8 cellular contexts compared by ENCODE assay signal in genomic region chr16:8797364-8798173, GRCh38. TPM values are rescaled to one million over a fixed set of nuclear protein-coding genes. Genes with fewer than 3 reads are reported as not detected.
A peak's percentile ranks its signal among the peaks of the same experiment; 100 is the strongest.
DNase-seq lines count a peak whose midpoint lies in the region; ATAC-seq, FAIRE-seq and TF ChIP-seq lines count a peak whose summit lies in the region.

Gene PMM2, plus strand, starts transcription at chr16:8797839. Its CDS starts 44 bp downstream, at chr16:8797883.
Gene TMEM186, minus strand, starts transcription at chr16:8797639. Its CDS starts 25 bp downstream, at chr16:8797614.

- no peak for FAIRE-seq in bronchial epithelial cell (lab: Jason Lieb, UNC)
- FAIRE-seq in small intestine (lab: Jason Lieb, UNC), result no peak

- in situ Hi-C loops in GM18951 (cut with MboI; ENCODE audit: low sequenced_read_pairs, unreplicated experiment), result loop anchor here (25.0 kb wide), 1 partner anchor 235 kb away; no protein-coding TSS in a partner anchor

- peak within 1 kb of the TSS; percentile 85 to 93 for H3K27ac ChIP-seq in small intestine (ENCODE audit: low read depth in 1 of 2, low read length in 1 of 2)

- H3K36me3 ChIP-seq in bronchial epithelial cell (ENCODE audit: control insufficient read depth, insufficient read depth, low read length), result peaks cover 6% of the 10 kb centered on the region
- peaks cover 5% of the 10 kb centered on the region in 2 donors for H3K36me3 ChIP-seq in small intestine (ENCODE audit: control insufficient read depth in 2 of 2, insufficient read depth in 2 of 2, low read length in 2 of 2)

- H3K4me3 ChIP-seq in WI38 (ENCODE audit: low read depth, low read length) (peak within 1 kb of the TSS; percentile 100), bronchial epithelial cell (ENCODE audit: low read depth, low read length) (peak within 1 kb of the TSS; percentile 78), small intestine (ENCODE audit: low read depth in 1 of 2, low read length in 2 of 2) (peak within 1 kb of the TSS; percentile 83 to 88)

- no peaks in the 10 kb centered on the region for H3K27me3 ChIP-seq in bronchial epithelial cell (ENCODE audit: control insufficient read depth, insufficient read depth, low read length)
- H3K27me3 ChIP-seq in small intestine (ENCODE audit: control insufficient read depth in 2 of 2, insufficient read depth in 2 of 2, low read length in 2 of 2), result no peaks in the 10 kb centered on the region

- peak; percentile 93 for ATAC-seq in HG03175 (IDR thresholded peaks at IDR 0.05; ENCODE audit: unreplicated experiment)

- 0 to 1% (median 1%) methylated on average over 59 to 61 of the region's 61 CpGs for WGBS in small intestine, 3 donors

- H3K4me1 ChIP-seq in small intestine (ENCODE audit: control insufficient read depth in 2 of 2, insufficient read depth in 1 of 2, low read depth in 1 of 2, low read length in 1 of 2), result peaks cover 2 to 6% of the 10 kb centered on the region in 2 donors

- TF ChIP-seq POLR2A in GM18951 (IDR thresholded peaks at IDR 0.05; ENCODE audit: extremely low read depth, insufficient read depth, insufficient read length), result peak; percentile 89

- DNase-seq in AG08396 (ENCODE audit: low spot score) (peak; percentile 98), NCI-H2227 treated with DMSO at 0.1 percent for 48 hours (lab: John Stamatoyannopoulos, UW) (peak; percentile 97), bronchial epithelial cell (ENCODE audit: low read depth) (peak; percentile 94), iPS-NIHi11 (ENCODE audit: low spot score) (peak; percentile 99), small intestine (peak; percentile 99)

- H3K9me3 ChIP-seq in small intestine (ENCODE audit: control insufficient read depth, low read depth), result no peaks in the 10 kb centered on the region

- TF ChIP-seq CTCF in WI38 (IDR thresholded peaks at IDR 0.05; ENCODE audit: low read depth, low read length) (no peak), bronchial epithelial cell (IDR thresholded peaks at IDR 0.05; ENCODE audit: insufficient read depth, low read length, severe bottlenecking) (no peak)

RNA-seq across cellular contexts. Expression of gene PMM2, which starts in this region (rescaled TPM):
- total RNA-seq in bronchial epithelial cell, result 20.5 and 25.5 TPM in 2 replicates
- 10 to 100 TPM; 21.1 to 48.1 (median 28.9) TPM for polyA plus RNA-seq in small intestine

RNA-seq across cellular contexts. Expression of gene TMEM186, which starts in this region (rescaled TPM):
- 10.4 and 15.5 TPM in 2 replicates for total RNA-seq in bronchial epithelial cell
- polyA plus RNA-seq in small intestine, result 10 to 100 TPM in 2 of 3 donors, 1 to 10 TPM in 1; 8.7 to 14.6 (median 11.3) TPM

Comparison
In these comparisons a context has a peak if more than half of its experiments do, and no peak if none do; other contexts are left out.
1. Peak in every context shown above with its lines: DNase-seq, ATAC-seq, H3K4me3 ChIP-seq and H3K27ac ChIP-seq.